In the genomic region with DNA sequence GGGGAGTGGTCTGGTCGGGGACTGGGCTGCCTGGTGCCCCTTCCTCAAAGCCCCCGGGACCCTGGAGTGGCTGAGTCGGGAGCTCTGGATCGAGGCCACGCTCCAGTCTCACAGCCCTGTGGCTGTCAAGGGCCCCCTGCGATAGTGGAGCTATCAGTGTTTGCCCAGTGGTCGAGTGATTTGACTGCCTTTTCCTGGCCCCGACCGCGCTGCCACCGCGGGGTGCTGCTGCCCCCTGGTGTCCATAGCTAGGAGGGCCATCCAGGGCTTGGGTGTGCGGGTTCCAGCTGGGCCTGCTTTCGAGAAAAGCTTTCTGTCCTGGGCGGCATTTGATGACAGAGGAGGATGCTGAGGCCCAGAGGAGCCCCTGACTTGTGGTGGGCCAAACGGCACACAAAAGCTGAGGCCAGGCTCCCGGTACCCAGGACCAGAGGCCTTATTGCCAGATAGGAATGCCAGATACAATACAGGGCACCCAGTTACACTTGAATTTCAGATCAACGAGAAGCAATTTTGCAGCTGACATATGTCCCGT, we compare ENCODE assay signal across 8 cellular contexts. TPM values are rescaled to one million over a fixed set of nuclear protein-coding genes. Genes with fewer than 3 reads are reported as not detected.
A peak's percentile ranks its signal among the peaks of the same experiment; 100 is the strongest.
DNase-seq lines count a peak whose midpoint lies in the region; ATAC-seq and TF ChIP-seq lines count a peak whose summit lies in the region.

No MANE protein-coding gene starts in this region.

- H3K18ac ChIP-seq in mesendoderm (ENCODE audit: low read length), result no peak overlapping the region

- H3K4me3 ChIP-seq in AG04450 (ENCODE audit: low read depth, low read length), result no peak overlapping the region
- no peak overlapping the region for H3K4me3 ChIP-seq in dorsolateral prefrontal cortex
- H3K4me3 ChIP-seq in mesendoderm (ENCODE audit: low read length), result no peak overlapping the region

- H3K4me1 ChIP-seq in mesendoderm (ENCODE audit: control insufficient read depth, low read depth, low read length), result no peaks in the 10 kb centered on the region

- H3K27ac ChIP-seq in AG04450 (ENCODE audit: low read depth, low read length) (no peak overlapping the region), dorsolateral prefrontal cortex (no peak overlapping the region), mesendoderm (ENCODE audit: low read depth, low read length) (no peak overlapping the region)

- TF ChIP-seq CTCF in AG04450 (IDR thresholded peaks at IDR 0.05; ENCODE audit: low read depth, low read length) (peak; percentile 97), dorsolateral prefrontal cortex (IDR thresholded peaks at IDR 0.05 in 54 of 56, conservative IDR thresholded peaks at IDR 0.05 in 2 of 56; ENCODE audit: low read depth in 1 of 56, partially characterized antibody in 56 of 56) (peak; percentile 66 to 99 (median 96))

- H3K9me3 ChIP-seq in AG04450 (ENCODE audit: control insufficient read depth, insufficient read depth, low read length), result no peaks in the 10 kb centered on the region

- intact Hi-C loops in dorsolateral prefrontal cortex (cut with DNase I), result loop anchor here (1.0 to 5.0 kb wide), 4 partner anchors 222 to 363 kb away; a partner anchor contains a TSS

- H2AK5ac ChIP-seq in mesendoderm (ENCODE audit: low read length), result no peak overlapping the region

- H2BK120ac ChIP-seq in mesendoderm (ENCODE audit: low read depth, low read length), result no peak overlapping the region

- H3K9ac ChIP-seq in mesendoderm (ENCODE audit: low read length), result no peak overlapping the region

- DNase-seq in AG04450 (ENCODE audit: low read depth, low spot score), result peak; percentile 34
- DNase-seq in NCI-H748 (lab: John Stamatoyannopoulos, UW; ENCODE audit: unreplicated experiment), result peak; percentile 82
- DNase-seq in activated CD4-positive, alpha-beta T cell treated with anti-CD3 and anti-CD28 coated beads, Interleukin-2, amount 50 U/mL, for 1 hour, result peak; percentile 65
- DNase-seq in dorsolateral prefrontal cortex, result peak in 9 of 10 donors; percentile 55 to 85 (median 69)
- DNase-seq in mesendoderm, result peak; percentile 84
- DNase-seq in stimulated activated CD8-positive, alpha-beta memory T cell treated with anti-CD3 and anti-CD28 coated beads, Interleukin-4, amount 100 ng/mL, for 24 hours (ENCODE audit: low read depth), result peak; percentile 60

- H3K4ac ChIP-seq in mesendoderm (ENCODE audit: low read depth, low read length), result no peak overlapping the region

- H3K56ac ChIP-seq in mesendoderm (ENCODE audit: low read length), result no peak overlapping the region

- H2BK5ac ChIP-seq in mesendoderm (ENCODE audit: low read length), result no peak overlapping the region

- no peak overlapping the region for H3K23ac ChIP-seq in mesendoderm (ENCODE audit: low read length)

- H4K8ac ChIP-seq in mesendoderm (ENCODE audit: low read depth, low read length), result no peak overlapping the region

- no peak overlapping the region for H4K5ac ChIP-seq in mesendoderm (ENCODE audit: low read length)

- peaks cover under 1% of the 10 kb centered on the region for H3K36me3 ChIP-seq in mesendoderm (ENCODE audit: control insufficient read depth, insufficient read depth, low read length)

- WGBS in mesendoderm (ENCODE audit: extremely low coverage, insufficient coverage, low lambda C conversion rate), result no CpG with 5 or more reads among the region's 19 CpGs

- no peak overlapping the region for H3K4me2 ChIP-seq in mesendoderm (ENCODE audit: low read length)

- CTCF ChIA-PET in AG04450 (lab: Charles Lee), result interaction anchor here (0.5 to 4.2 kb wide), 68 partner anchors 9 to 805 kb away, joined by 3 to 171 read pairs (median 5); no protein-coding TSS in a partner anchor

- H3K79me1 ChIP-seq in mesendoderm (ENCODE audit: low read length), result no peaks in the 10 kb centered on the region

- peak; percentile 64 for ATAC-seq in GM18858 (IDR thresholded peaks at IDR 0.05; ENCODE audit: unreplicated experiment)
- peak; percentile 66 for ATAC-seq in HG03378 (IDR thresholded peaks at IDR 0.05; ENCODE audit: unreplicated experiment)

- H3K27me3 ChIP-seq in AG04450 (ENCODE audit: control insufficient read depth, insufficient read depth, low read length) (no peaks in the 10 kb centered on the region), dorsolateral prefrontal cortex (peaks cover 0 to 11% (median 0%) of the 10 kb centered on the region in 45 donors), mesendoderm (ENCODE audit: insufficient read depth, low read length, poor library complexity) (no peaks in the 10 kb centered on the region)

- POLR2A ChIA-PET in AG04450 (lab: Yijun Ruan, JAX), result interaction anchor here (0.5 to 1.2 kb wide), 6 partner anchors 13 to 378 kb away, joined by 3 to 13 read pairs (median 4); a partner anchor contains a TSS

- H2BK15ac ChIP-seq in mesendoderm (replicated peaks; ENCODE audit: low read depth), result no peak overlapping the region

- H3K79me2 ChIP-seq in mesendoderm (ENCODE audit: control insufficient read depth, insufficient read depth, low read length), result no peaks in the 10 kb centered on the region

RNA-seq across cellular contexts. Expression of a gene that starts 13.2 kb away (rescaled TPM):
- 143 and 168 TPM in 2 replicates for polyA plus RNA-seq in AG04450 (2011; rRNA removed)
- 92.7 and 98.7 TPM in 2 replicates for polyA minus RNA-seq in AG04450 (2011; rRNA and poly(A)+ RNA removed)
- total RNA-seq in dorsolateral prefrontal cortex, result 10 to 100 TPM; 11.1 to 44.4 (median 22.4) TPM
- polyA plus RNA-seq in mesendoderm (2013, experiment 1 of 2), result 131 TPM
- 130 TPM for polyA plus RNA-seq in mesendoderm (2013, experiment 2 of 2)

Comparison
In these comparisons a context has a peak if more than half of its experiments do, and no peak if none do; other contexts are left out.
1. DNase-seq: peak in every context shown above with its lines; median percentile 84 in mesendoderm; 82 in NCI-H748; 69 in dorsolateral prefrontal cortex; 65 in activated CD4-positive, alpha-beta T cell treated with anti-CD3 and anti-CD28 coated beads, Interleukin-2, amount 50 U/mL, for 1 hour; 60 in stimulated activated CD8-positive, alpha-beta memory T cell treated with anti-CD3 and anti-CD28 coated beads, Interleukin-4, amount 100 ng/mL, for 24 hours; 34 in AG04450.